12 cellular contexts compared by ENCODE assay signal in genomic region chr5:148653840-148654781, GRCh38. TPM values are rescaled to one million over a fixed set of nuclear protein-coding genes. Genes with fewer than 3 reads are reported as not detected.
A peak's percentile ranks its signal among the peaks of the same experiment; 100 is the strongest.
DNase-seq lines count a peak whose midpoint lies in the region; ATAC-seq and TF ChIP-seq lines count a peak whose summit lies in the region.
"Had no signal": no experiment of that assay in that cellular context is flagged by ENCODE, and none has a peak within 500 bp of the region (broad histone marks: within the 10 kb centered on the region; RNA-seq: fewer than 3 reads in every experiment).

HTR4 (minus strand) TSS chr5:148654527; CDS start chr5:148637014, 17,513 bp downstream.

- ATAC-seq in GM21447 (IDR thresholded peaks at IDR 0.05; ENCODE audit: unreplicated experiment) (no peak), GM18520 (IDR thresholded peaks at IDR 0.05; ENCODE audit: unreplicated experiment) (no peak)

- H3K4me1 ChIP-seq in BE2C = no peaks in the 10 kb centered on the region
- H3K4me1 ChIP-seq in esophagus muscularis mucosa = peaks cover 0 to 11% (median 7%) of the 10 kb centered on the region in 4 donors
- H3K4me1 ChIP-seq in muscle layer of colon (ENCODE audit: insufficient read depth, low read length) = peaks cover 21% of the 10 kb centered on the region

- TF ChIP-seq EP300 in esophagus muscularis mucosa (IDR thresholded peaks at IDR 0.05) = no peak

- H3K27me3 ChIP-seq in BE2C (peaks cover 41% of the 10 kb centered on the region), esophagus muscularis mucosa (peaks cover 0 to 48% (median 14%) of the 10 kb centered on the region in 4 donors), muscle layer of colon (ENCODE audit: control insufficient read depth in 1 of 2, insufficient read depth in 2 of 2, low read length in 2 of 2) (no peaks in the 10 kb centered on the region)

- H3K36me3 ChIP-seq in BE2C = no peaks in the 10 kb centered on the region
- H3K36me3 ChIP-seq in esophagus muscularis mucosa = no peaks in the 10 kb centered on the region
- H3K36me3 ChIP-seq in muscle layer of colon (ENCODE audit: insufficient read depth, low read length) = no peaks in the 10 kb centered on the region

- no peak for TF ChIP-seq CTCF in BE2C (IDR thresholded peaks at IDR 0.05; ENCODE audit: low read depth, low read length)
- no peak for TF ChIP-seq CTCF in esophagus muscularis mucosa (IDR thresholded peaks at IDR 0.05)
- TF ChIP-seq CTCF in lower leg skin (IDR thresholded peaks at IDR 0.05) = no peak

- no peak within 1 kb of the TSS for H3K9ac ChIP-seq in muscle layer of colon (ENCODE audit: low read length)

- DNase-seq in BE2C (peak; percentile 13), NCI-H1092 (lab: John Stamatoyannopoulos, UW) (peak; percentile 11), esophagus muscularis mucosa (ENCODE audit: extremely low spot score) (no peak), activated gamma-delta T cell treated with Interleukin-2 at 50 U/mL for 16 hours (no peak), lower leg skin (ENCODE audit: low spot score in 2 of 2) (no peak)
- DNase-seq: CD4-positive, alpha-beta memory T cell had no signal

- H3K4me3 ChIP-seq in BE2C (ENCODE audit: low read depth, low read length) (peak within 1 kb of the TSS; percentile 19; the same call in 1 of the 2 replicates), esophagus muscularis mucosa (peak within 1 kb of the TSS in 3 of 4 donors; percentile 4 to 37 (median 24)), muscle layer of colon (ENCODE audit: low read depth in 1 of 2, low read length in 2 of 2) (peak within 1 kb of the TSS; percentile 58 to 63), lower leg skin (ENCODE audit: low read depth, poor library complexity, severe bottlenecking) (no peak within 1 kb of the TSS)
- H3K4me3 ChIP-seq: SK-N-MC had no signal

- intact Hi-C loops in esophagus muscularis mucosa (cut with DNase I) (no loop called here), lower leg skin (cut with DNase I; ENCODE audit: low total_unique reads) (no loop called here)

- TF ChIP-seq POLR2A in esophagus muscularis mucosa (IDR thresholded peaks at IDR 0.05; ENCODE audit: low read depth) (no peak), lower leg skin (IDR thresholded peaks at IDR 0.05) (no peak)

- 17% methylated on average over 12 of the region's 72 CpGs for WGBS in esophagus muscularis mucosa
- WGBS in lower leg skin, 2 donors = 6 to 10% methylated on average over 35 to 51 of the region's 72 CpGs

- no peaks in the 10 kb centered on the region for H3K9me3 ChIP-seq in BE2C
- H3K9me3 ChIP-seq in esophagus muscularis mucosa = no peaks in the 10 kb centered on the region
- H3K9me3 ChIP-seq in muscle layer of colon (ENCODE audit: low read length) = no peaks in the 10 kb centered on the region

- no peak within 1 kb of the TSS for H3K27ac ChIP-seq in esophagus muscularis mucosa (replicated peaks in 1 of 4)
- peak within 1 kb of the TSS; percentile 59 for H3K27ac ChIP-seq in muscle layer of colon (ENCODE audit: low read depth, low read length)
- H3K27ac ChIP-seq: SK-N-MC had no signal

RNA-seq across cellular contexts. Expression of gene HTR4, which starts in this region (rescaled TPM):
- polyA plus RNA-seq in BE2C (2012; ENCODE audit: insufficient read depth, insufficient read length, low read depth) = 0.51 TPM
- total RNA-seq in esophagus muscularis mucosa = under 1 TPM in 2 of 4 donors, not detected in 2; 0.23 to 0.42 TPM
- 1 to 10 TPM in 2 of 4 donors, under 1 TPM in 1, not detected in 1; 0.25 to 1.2 (median 1.0) TPM for total RNA-seq in lower leg skin
- total RNA-seq: CD4-positive, alpha-beta memory T cell; fibroblast of villous mesenchyme; osteoblast had no signal
- polyA plus RNA-seq: CD4-positive, alpha-beta memory T cell had no signal

Comparison
In these comparisons a context has a peak if more than half of its experiments do, and no peak if none do; other contexts are left out.
1. DNase-seq: peak in BE2C (single experiment) and NCI-H1092 (single experiment); none in esophagus muscularis mucosa (single experiment), activated gamma-delta T cell treated with Interleukin-2 at 50 U/mL for 16 hours (single experiment) and lower leg skin (0 of 2).